In genomic region chr4:44859477-44859876, GRCh38 we compare ENCODE assay signal across 29 cellular contexts.
"Had no signal": no experiment of that assay in that cellular context is flagged by ENCODE, and none has a peak within 500 bp of the region (broad histone marks: within the 10 kb centered on the region; RNA-seq: fewer than 3 reads in every experiment).

No MANE protein-coding gene starts in this region.

- H3K9me3 ChIP-seq: ascending aorta, breast epithelium, colonic mucosa, esophagus squamous epithelium, gastroesophageal sphincter had no signal

- DNase-seq: activated B cell treated with CpG ODN at 0.5 μM for 24 hours; activated CD4-positive, alpha-beta memory T cell treated with anti-CD3 and anti-CD28 coated beads for 36 hours; activated CD4-positive, alpha-beta T cell treated with anti-CD3 and anti-CD28 coated beads for 36 hours; activated CD4-positive, alpha-beta T cell treated with anti-CD3 and anti-CD28 coated beads, Interleukin-2, amount 10 ng/mL, durations not matched to agents 24 days and 14 days; activated CD4-positive, CD25-positive, alpha-beta regulatory T cell treated with anti-CD3 and anti-CD28 coated beads, Interleukin-2, amount 50 U/mL, for 72 hours; activated CD8-positive, alpha-beta memory T cell treated with anti-CD3 and anti-CD28 coated beads, Interleukin-2, amount 10 ng/mL, durations not matched to agents 7 days and 5 days; activated CD8-positive, alpha-beta memory T cell treated with anti-CD3 and anti-CD28 coated beads, Interleukin-2, amount 50 U/mL, for 4 hours; activated CD8-positive, alpha-beta T cell treated with anti-CD3 and anti-CD28 coated beads, Interleukin-2, amount 10 ng/mL, durations not matched to agents 7 days and 5 days; activated gamma-delta T cell; activated naive CD4-positive, alpha-beta T cell; activated naive CD4-positive, alpha-beta T cell treated with anti-CD3 and anti-CD28 coated beads, Interleukin-2, amount 10 ng/mL, durations not matched to agents 7 days and 5 days; activated naive CD8-positive, alpha-beta T cell treated with anti-CD3 and anti-CD28 coated beads, Interleukin-2, amount 10 ng/mL, durations not matched to agents 7 days and 5 days; activated T-cell treated with anti-CD3 and anti-CD28 coated beads, Interleukin-2, amount 50 U/mL, for 1 hour; activated T-cell treated with anti-CD3 and anti-CD28 coated beads, Interleukin-2, amount 50 U/mL, for 72 hours; central memory CD4-positive, alpha-beta T cell; cerebellar nuclear complex; colonic mucosa; effector CD8-positive, alpha-beta T cell; esophagus squamous epithelium; foreskin melanocyte; T-helper 2 cell; WERI-Rb-1 had no signal

- H3K9me3 Mint-ChIP-seq: activated B cell treated with CpG ODN at 0.5 μM for 24 hours; activated CD4-positive, alpha-beta T cell treated with anti-CD3 and anti-CD28 coated beads, Interleukin-2, amount 10 ng/mL, durations not matched to agents 24 days and 14 days; activated naive CD4-positive, alpha-beta T cell treated with anti-CD3 and anti-CD28 coated beads, Interleukin-2, amount 10 ng/mL, durations not matched to agents 7 days and 5 days; activated naive CD4-positive, alpha-beta T cell treated with anti-CD3 and anti-CD28 coated beads, Interleukin-2, amount 50 U/mL, for 72 hours; activated naive CD8-positive, alpha-beta T cell treated with anti-CD3 and anti-CD28 coated beads, Interleukin-2, amount 10 ng/mL, durations not matched to agents 7 days and 5 days; activated T-cell treated with anti-CD3 and anti-CD28 coated beads, Interleukin-2, amount 50 U/mL, for 72 hours had no signal

- H3K27ac ChIP-seq: ascending aorta, breast epithelium, cardiac muscle cell, colonic mucosa, epithelial cell of prostate, esophagus squamous epithelium, gastroesophageal sphincter, WERI-Rb-1 had no signal

- H3K4me1 ChIP-seq: ascending aorta, breast epithelium, colonic mucosa, esophagus squamous epithelium had no signal

- H3K4me1 Mint-ChIP-seq: activated B cell treated with CpG ODN at 0.5 μM for 24 hours; activated CD4-positive, alpha-beta T cell treated with anti-CD3 and anti-CD28 coated beads for 36 hours; activated CD4-positive, alpha-beta T cell treated with anti-CD3 and anti-CD28 coated beads, Interleukin-2, amount 10 ng/mL, durations not matched to agents 24 days and 14 days; activated CD8-positive, alpha-beta memory T cell treated with anti-CD3 and anti-CD28 coated beads, Interleukin-2, amount 10 ng/mL, durations not matched to agents 7 days and 5 days; activated naive CD4-positive, alpha-beta T cell treated with anti-CD3 and anti-CD28 coated beads, Interleukin-2, amount 10 ng/mL, durations not matched to agents 7 days and 5 days; activated naive CD8-positive, alpha-beta T cell treated with anti-CD3 and anti-CD28 coated beads, Interleukin-2, amount 10 ng/mL, durations not matched to agents 7 days and 5 days had no signal

- H3K36me3 Mint-ChIP-seq: activated CD4-positive, alpha-beta memory T cell treated with anti-CD3 and anti-CD28 coated beads for 36 hours; activated CD8-positive, alpha-beta memory T cell treated with anti-CD3 and anti-CD28 coated beads, Interleukin-2, amount 10 ng/mL, durations not matched to agents 7 days and 5 days; activated naive CD4-positive, alpha-beta T cell treated with anti-CD3 and anti-CD28 coated beads, Interleukin-2, amount 10 ng/mL, durations not matched to agents 7 days and 5 days; activated naive CD4-positive, alpha-beta T cell treated with anti-CD3 and anti-CD28 coated beads, Interleukin-2, amount 50 U/mL, for 72 hours; activated naive CD8-positive, alpha-beta T cell treated with anti-CD3 and anti-CD28 coated beads, Interleukin-2, amount 10 ng/mL, durations not matched to agents 7 days and 5 days; brain had no signal

- H3K27me3 ChIP-seq: ascending aorta, breast epithelium, cardiac muscle cell, colonic mucosa, esophagus squamous epithelium, gastroesophageal sphincter had no signal

- H3K4me3 Mint-ChIP-seq: activated B cell treated with CpG ODN at 0.5 μM for 24 hours; activated CD4-positive, alpha-beta memory T cell treated with anti-CD3 and anti-CD28 coated beads for 36 hours; activated CD4-positive, alpha-beta T cell treated with anti-CD3 and anti-CD28 coated beads for 36 hours; activated CD4-positive, alpha-beta T cell treated with anti-CD3 and anti-CD28 coated beads, Interleukin-2, amount 10 ng/mL, durations not matched to agents 24 days and 14 days; activated CD8-positive, alpha-beta memory T cell treated with anti-CD3 and anti-CD28 coated beads, Interleukin-2, amount 10 ng/mL, durations not matched to agents 7 days and 5 days; activated CD8-positive, alpha-beta T cell treated with anti-CD3 and anti-CD28 coated beads, Interleukin-2, amount 10 ng/mL, durations not matched to agents 7 days and 5 days; activated naive CD4-positive, alpha-beta T cell treated with anti-CD3 and anti-CD28 coated beads, Interleukin-2, amount 10 ng/mL, durations not matched to agents 7 days and 5 days; activated naive CD8-positive, alpha-beta T cell treated with anti-CD3 and anti-CD28 coated beads, Interleukin-2, amount 10 ng/mL, durations not matched to agents 7 days and 5 days; activated T-cell treated with anti-CD3 and anti-CD28 coated beads, Interleukin-2, amount 50 U/mL, for 72 hours; brain had no signal

- H3K36me3 ChIP-seq: ascending aorta, breast epithelium, cardiac muscle cell, colonic mucosa, esophagus squamous epithelium, gastroesophageal sphincter, WERI-Rb-1 had no signal

- H3K27ac Mint-ChIP-seq: activated B cell treated with CpG ODN at 0.5 μM for 24 hours; activated CD4-positive, alpha-beta memory T cell treated with anti-CD3 and anti-CD28 coated beads for 36 hours; activated CD4-positive, alpha-beta T cell treated with anti-CD3 and anti-CD28 coated beads for 36 hours; activated CD4-positive, alpha-beta T cell treated with anti-CD3 and anti-CD28 coated beads, Interleukin-2, amount 10 ng/mL, durations not matched to agents 24 days and 14 days; activated CD8-positive, alpha-beta memory T cell treated with anti-CD3 and anti-CD28 coated beads, Interleukin-2, amount 10 ng/mL, durations not matched to agents 7 days and 5 days; activated CD8-positive, alpha-beta T cell treated with anti-CD3 and anti-CD28 coated beads, Interleukin-2, amount 10 ng/mL, durations not matched to agents 7 days and 5 days; activated naive CD4-positive, alpha-beta T cell treated with anti-CD3 and anti-CD28 coated beads, Interleukin-2, amount 10 ng/mL, durations not matched to agents 7 days and 5 days; activated naive CD4-positive, alpha-beta T cell treated with anti-CD3 and anti-CD28 coated beads, Interleukin-2, amount 50 U/mL, for 72 hours; activated naive CD8-positive, alpha-beta T cell treated with anti-CD3 and anti-CD28 coated beads, Interleukin-2, amount 10 ng/mL, durations not matched to agents 7 days and 5 days; activated T-cell treated with anti-CD3 and anti-CD28 coated beads, Interleukin-2, amount 50 U/mL, for 72 hours had no signal

- H3K4me3 ChIP-seq: ascending aorta, breast epithelium, cardiac muscle cell, colonic mucosa, esophagus squamous epithelium, gastroesophageal sphincter had no signal

- ATAC-seq: activated CD4-positive, alpha-beta T cell treated with anti-CD3 and anti-CD28 coated beads for 36 hours; activated CD8-positive, alpha-beta memory T cell treated with anti-CD3 and anti-CD28 coated beads, Interleukin-2, amount 10 ng/mL, durations not matched to agents 7 days and 5 days; activated CD8-positive, alpha-beta T cell treated with anti-CD3 and anti-CD28 coated beads, Interleukin-2, amount 10 ng/mL, durations not matched to agents 7 days and 5 days; activated naive CD4-positive, alpha-beta T cell treated with anti-CD3 and anti-CD28 coated beads, Interleukin-2, amount 50 U/mL, for 72 hours; activated T-cell treated with anti-CD3 and anti-CD28 coated beads, Interleukin-2, amount 50 U/mL, for 72 hours; gastroesophageal sphincter had no signal

- H3K27me3 Mint-ChIP-seq: activated B cell treated with CpG ODN at 0.5 μM for 24 hours; activated CD4-positive, alpha-beta memory T cell treated with anti-CD3 and anti-CD28 coated beads for 36 hours; activated CD4-positive, alpha-beta T cell treated with anti-CD3 and anti-CD28 coated beads for 36 hours; activated CD4-positive, alpha-beta T cell treated with anti-CD3 and anti-CD28 coated beads, Interleukin-2, amount 10 ng/mL, durations not matched to agents 24 days and 14 days; activated CD8-positive, alpha-beta memory T cell treated with anti-CD3 and anti-CD28 coated beads, Interleukin-2, amount 10 ng/mL, durations not matched to agents 7 days and 5 days; activated naive CD4-positive, alpha-beta T cell treated with anti-CD3 and anti-CD28 coated beads, Interleukin-2, amount 10 ng/mL, durations not matched to agents 7 days and 5 days; activated naive CD8-positive, alpha-beta T cell treated with anti-CD3 and anti-CD28 coated beads, Interleukin-2, amount 10 ng/mL, durations not matched to agents 7 days and 5 days had no signal
